Comparison of ENCODE assay signal across 26 cellular contexts in genomic region chr12:4985820-4986219, GRCh38. TPM values are rescaled to one million over a fixed set of nuclear protein-coding genes. Genes with fewer than 3 reads are reported as not detected.
"Had no signal": no experiment of that assay in that cellular context is flagged by ENCODE, and none has a peak within 500 bp of the region (broad histone marks: within the 10 kb centered on the region; RNA-seq: fewer than 3 reads in every experiment).

No MANE protein-coding gene starts in this region.

- H3K9ac ChIP-seq: neural progenitor cell had no signal

- H3K4me2 ChIP-seq: neural progenitor cell had no signal

- DNase-seq: activated CD4-positive, alpha-beta T cell treated with anti-CD3 and anti-CD28 coated beads, Interleukin-2, amount 10 ng/mL, durations not matched to agents 7 days and 5 days; activated CD8-positive, alpha-beta T cell treated with anti-CD3 and anti-CD28 coated beads for 36 hours; adrenal gland; brain microvascular endothelial cell; central memory CD4-positive, alpha-beta T cell; dermis blood vessel endothelial cell; effector CD8-positive, alpha-beta T cell; erythroblast; foreskin melanocyte; immature natural killer cell; naive thymus-derived CD4-positive, alpha-beta T cell; posterior cingulate gyrus; stimulated activated CD4-positive, alpha-beta T cell treated with anti-CD3 and anti-CD28 coated beads, Interleukin-1b, Interleukin-23, amount 100 ng/mL, for 48 hours; stomach; uterus had no signal

- H2AFZ ChIP-seq: neural progenitor cell had no signal

- ATAC-seq: activated CD4-positive, CD25-positive, alpha-beta regulatory T cell treated with anti-CD3 and anti-CD28 coated beads, Interleukin-2, amount 50 U/mL, for 24 hours; activated CD8-positive, alpha-beta T cell treated with anti-CD3 and anti-CD28 coated beads for 36 hours; activated T-helper 17 cell treated with anti-CD3 and anti-CD28 coated beads, Interleukin-2, amount 50 U/mL, for 72 hours; left lobe of liver; naive thymus-derived CD4-positive, alpha-beta T cell; right lobe of liver had no signal

- H3K4me3 ChIP-seq: adrenal gland, ascending aorta, lung, neural progenitor cell, right lobe of liver, skin epidermis, stomach, suprapubic skin, tibial nerve, uterus had no signal

- H3K27me3 ChIP-seq: adrenal gland, ascending aorta, neural progenitor cell, right lobe of liver, tibial nerve, uterus had no signal

- H3K9me3 ChIP-seq: adrenal gland, ascending aorta, right lobe of liver, stomach, suprapubic skin, tibial nerve, uterus had no signal

- H3K36me3 ChIP-seq: adrenal gland, ascending aorta, brain microvascular endothelial cell, neural progenitor cell, right lobe of liver, stomach, suprapubic skin, tibial nerve, uterus had no signal

- H3K27ac ChIP-seq: adrenal gland, ascending aorta, brain microvascular endothelial cell, neural progenitor cell, right lobe of liver, skin epidermis, stomach, suprapubic skin, tibial nerve, uterus, VCaP had no signal

- H3K4me1 ChIP-seq: adrenal gland, ascending aorta, right lobe of liver, stomach, suprapubic skin, tibial nerve, uterus had no signal

RNA-seq across cellular contexts. Expression of gene KCNA5, which starts 57.9 kb away (rescaled TPM):
- total RNA-seq: activated CD4-positive, alpha-beta T cell treated with anti-CD3 and anti-CD28 coated beads, Interleukin-2, amount 10 ng/mL, durations not matched to agents 7 days and 5 days; activated CD8-positive, alpha-beta T cell treated with anti-CD3 and anti-CD28 coated beads for 36 hours; activated T-helper 17 cell treated with anti-CD3 and anti-CD28 coated beads, Interleukin-2, amount 50 U/mL, for 72 hours; dermis blood vessel endothelial cell; naive thymus-derived CD4-positive, alpha-beta T cell had no signal
- polyA plus RNA-seq: naive thymus-derived CD4-positive, alpha-beta T cell had no signal
